In genomic region chr6:44268095-44268628, GRCh38 we compare ENCODE assay signal across 8 cellular contexts. TPM values are rescaled to one million over a fixed set of nuclear protein-coding genes. Genes with fewer than 3 reads are reported as not detected.
DNase-seq lines count a peak whose midpoint lies in the region; ATAC-seq and TF ChIP-seq lines count a peak whose summit lies in the region.

No MANE protein-coding gene starts in this region.

- DNase-seq in DMS53 treated with DMSO at 0.1 percent for 48 hours (lab: John Stamatoyannopoulos, UW; ENCODE audit: unreplicated experiment) (peak; percentile 63), SHP77 treated with DMSO at 0.1 percent for 48 hours (lab: John Stamatoyannopoulos, UW) (peak; percentile 27), astrocyte of the cerebellum (ENCODE audit: low read depth) (no peak), immature natural killer cell (peak; percentile 48 to 52 (median 49)), dedifferentiated amniotic fluid mesenchymal stem cell (ENCODE audit: extremely low spot score) (no peak)
- DNase-seq in stimulated activated CD4-positive, alpha-beta T cell treated with anti-CD3 and anti-CD28 coated beads, Interleukin-4, amount 100 ng/mL, for 48 hours (ENCODE audit: low read depth in 2 of 2): peak; percentile 52 to 53

- ATAC-seq in GM18907 (IDR thresholded peaks at IDR 0.05; ENCODE audit: unreplicated experiment): no peak

- H3K4me1 Mint-ChIP-seq in IgD-negative memory B cell (peaks cover 21 to 24% (median 21%) of the 10 kb centered on the region in 3 donors), immature natural killer cell (peaks cover 31 to 37% of the 10 kb centered on the region in 2 donors)

- peak overlapping the region in 2 of 4 donors; percentile 25 to 97 for H3K4me3 Mint-ChIP-seq in IgD-negative memory B cell
- H3K4me3 Mint-ChIP-seq in immature natural killer cell: peak overlapping the region in 1 of 5 donors; percentile 18

- H3K27me3 Mint-ChIP-seq in IgD-negative memory B cell: peaks cover 23% of the 10 kb centered on the region
- peaks cover 9 to 30% (median 21%) of the 10 kb centered on the region in 3 donors for H3K27me3 Mint-ChIP-seq in immature natural killer cell (ENCODE audit: low read depth in 3 of 3)

- H3K27ac Mint-ChIP-seq in IgD-negative memory B cell: peak overlapping the region in 2 of 3 donors; percentile 43 to 99
- peak overlapping the region in 3 of 6 donors; percentile 36 to 61 (median 58) for H3K27ac Mint-ChIP-seq in immature natural killer cell

- peak; percentile 97 for TF ChIP-seq CTCF in astrocyte of the cerebellum (IDR thresholded peaks at IDR 0.05; ENCODE audit: low read depth, low read length, missing control alignments)

- no peak overlapping the region for H3K4me3 ChIP-seq in astrocyte of the cerebellum (ENCODE audit: low read depth, low read length)

- H3K36me3 Mint-ChIP-seq in IgD-negative memory B cell: no peaks in the 10 kb centered on the region
- H3K36me3 Mint-ChIP-seq in immature natural killer cell: no peaks in the 10 kb centered on the region

- in situ Hi-C loops in astrocyte of the cerebellum (cut with HindIII; ENCODE audit: low sequenced_read_pairs): no loop called here

- no peaks in the 10 kb centered on the region for H3K9me3 Mint-ChIP-seq in IgD-negative memory B cell
- H3K9me3 Mint-ChIP-seq in immature natural killer cell: peaks cover 0 to 2% (median 0%) of the 10 kb centered on the region in 6 donors

RNA-seq across cellular contexts. Expression of gene TMEM151B, which starts 2.1 kb away (rescaled TPM):
- polyA plus RNA-seq in IgD-negative memory B cell (not detected), immature natural killer cell (not detected)

RNA-seq across cellular contexts. Expression of gene NFKBIE, which starts 2.8 kb away (rescaled TPM):
- polyA plus RNA-seq in IgD-negative memory B cell (23.5 TPM), immature natural killer cell (1 to 10 TPM; 3.8 to 8.4 (median 8.3) TPM)

RNA-seq across cellular contexts. Expression of gene SLC35B2, which starts 10.8 kb away (rescaled TPM):
- polyA plus RNA-seq in IgD-negative memory B cell (42.6 TPM), immature natural killer cell (100 to 1,000 TPM in 1 of 3 donors, 10 to 100 TPM in 2; 64.1 to 119 (median 69.1) TPM)

RNA-seq across cellular contexts. Expression of gene HSP90AB1, which starts 21.3 kb away (rescaled TPM):
- polyA plus RNA-seq in IgD-negative memory B cell (435 TPM), immature natural killer cell (100 to 1,000 TPM; 185 to 309 (median 280) TPM)

RNA-seq across cellular contexts. Expression of gene SLC29A1, which starts 44.8 kb away (rescaled TPM):
- polyA plus RNA-seq in IgD-negative memory B cell: 5.4 TPM
- polyA plus RNA-seq in immature natural killer cell: 1 to 10 TPM; 1.5 to 3.0 (median 1.8) TPM

Comparison
In these comparisons a context has a peak if more than half of its experiments do, and no peak if none do; other contexts are left out.
1. DNase-seq: peak in DMS53 treated with DMSO at 0.1 percent for 48 hours (single experiment), SHP77 treated with DMSO at 0.1 percent for 48 hours (single experiment), immature natural killer cell (3 of 3) and stimulated activated CD4-positive, alpha-beta T cell treated with anti-CD3 and anti-CD28 coated beads, Interleukin-4, amount 100 ng/mL, for 48 hours (2 of 2); none in astrocyte of the cerebellum (single experiment) and dedifferentiated amniotic fluid mesenchymal stem cell (single experiment).